ENCODE assay signal across 8 cellular contexts in the genomic region with DNA sequence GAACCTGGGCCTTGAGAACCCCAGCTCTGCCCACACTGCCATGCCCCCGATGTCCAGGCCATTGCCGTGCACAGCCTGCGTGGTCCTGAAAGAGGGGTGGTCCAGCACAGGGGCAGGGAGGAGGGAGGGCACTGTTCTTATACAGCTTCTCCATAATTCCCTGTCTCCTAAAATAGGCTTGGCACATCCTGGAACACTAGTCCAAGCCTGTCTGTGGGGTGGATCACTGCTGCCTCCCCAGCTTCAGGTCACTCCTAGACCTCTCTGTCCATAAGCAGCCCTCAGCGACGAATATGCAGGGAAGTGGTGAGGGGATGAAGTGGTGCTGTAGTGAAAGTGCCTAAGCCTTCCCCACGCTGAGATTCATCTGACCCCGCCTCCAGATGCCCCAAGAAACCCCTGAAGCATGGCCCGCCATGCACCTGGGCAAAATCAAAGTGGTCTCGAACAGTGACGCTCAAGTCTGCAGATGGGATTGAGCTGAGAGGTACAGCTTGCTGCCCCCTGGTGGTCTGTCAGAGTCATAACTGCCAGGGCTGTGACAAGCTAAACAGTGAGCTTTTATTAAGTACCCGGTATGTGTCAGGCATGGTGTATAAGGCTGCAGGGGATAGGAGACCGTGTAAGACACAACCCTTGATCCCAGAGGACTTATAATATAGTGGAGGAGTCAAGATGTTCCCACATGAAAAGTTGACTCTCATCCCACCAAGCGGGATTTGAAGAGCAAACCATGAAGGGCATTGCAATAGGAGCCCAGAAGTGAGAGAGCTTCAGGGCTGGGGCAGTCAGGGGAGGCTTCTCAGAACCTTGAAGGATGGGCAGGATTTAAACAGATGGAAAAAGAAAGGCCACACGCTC.
DNase-seq lines count a peak whose midpoint lies in the region; ATAC-seq and TF ChIP-seq lines count a peak whose summit lies in the region.

No MANE protein-coding gene starts in this region.

- no peaks in the 10 kb centered on the region; the same call in 1 of the 2 replicates for H4K20me1 ChIP-seq in PC-9 (ENCODE audit: insufficient read depth)

- intact Hi-C loops in PC-9 (cut with micrococcal nuclease; ENCODE audit: unreplicated experiment): loop anchor here (1.0 to 10.0 kb wide), 3 partner anchors 103 to 1275 kb away; partner anchors contain the start of gene AXDND1
- intact Hi-C loops in testis (cut with DNase I; ENCODE audit: low total_unique reads): no loop called here

- H3K9me3 ChIP-seq in PC-9 (ENCODE audit: insufficient read depth, low read depth): no peaks in the 10 kb centered on the region
- H3K9me3 ChIP-seq in neutrophil: no peaks in the 10 kb centered on the region
- no peaks in the 10 kb centered on the region for H3K9me3 ChIP-seq in testis

- H3K27me3 ChIP-seq in PC-9 (ENCODE audit: insufficient read depth, low read depth) (peaks cover 46% of the 10 kb centered on the region), neutrophil (no peaks in the 10 kb centered on the region), testis (no peaks in the 10 kb centered on the region)

- no peak overlapping the region for H2AFZ ChIP-seq in PC-9

- no peak overlapping the region for H3K4me3 ChIP-seq in PC-9
- H3K4me3 ChIP-seq in fibroblast of pulmonary artery (replicated peaks; ENCODE audit: low read depth, low read length): no peak overlapping the region
- no peak overlapping the region for H3K4me3 ChIP-seq in neutrophil (ENCODE audit: low read depth in 1 of 2, low read length in 1 of 2)
- no peak overlapping the region for H3K4me3 ChIP-seq in testis

- BruUV-seq in PC-9 (replicated peaks; lab: Mats Ljungman, UMichigan): no TSS peak

- H3K9me2 ChIP-seq in PC-9 (ENCODE audit: insufficient read depth): no peaks in the 10 kb centered on the region

- no peaks in the 10 kb centered on the region for H3F3A ChIP-seq in PC-9 (ENCODE audit: insufficient read depth, low read depth)

- no peaks in the 10 kb centered on the region for H3K4me1 ChIP-seq in PC-9 (replicated peaks; ENCODE audit: insufficient read depth)
- peaks cover 6 to 9% of the 10 kb centered on the region in 2 experiments for H3K4me1 ChIP-seq in neutrophil (ENCODE audit: control insufficient read depth in 1 of 2, insufficient read depth in 1 of 2, low read depth in 1 of 2, low read length in 1 of 2)
- peaks cover 17% of the 10 kb centered on the region for H3K4me1 ChIP-seq in testis

- H3K9me3 Mint-ChIP-seq in activated T-cell treated with anti-CD3 and anti-CD28 coated beads, Interleukin-2, amount 50 U/mL, for 4 hours: no peaks in the 10 kb centered on the region

- H3K4me3 Mint-ChIP-seq in activated T-cell treated with anti-CD3 and anti-CD28 coated beads, Interleukin-2, amount 50 U/mL, for 4 hours: no peak overlapping the region

- ATAC-seq in GM21529 (IDR thresholded peaks at IDR 0.05; ENCODE audit: unreplicated experiment): peak; percentile 73
- peak; percentile 63 to 73 for ATAC-seq in activated T-cell treated with anti-CD3 and anti-CD28 coated beads, Interleukin-2, amount 50 U/mL, for 4 hours

- H3K4me2 ChIP-seq in PC-9: no peak overlapping the region

- TF ChIP-seq CTCF in PC-9 (conservative IDR thresholded peaks at IDR 0.05) (peak; percentile 93), fibroblast of pulmonary artery (IDR thresholded peaks at IDR 0.05; ENCODE audit: low read length, missing control alignments) (peak; percentile 96), neutrophil (IDR thresholded peaks at IDR 0.05) (peak; percentile 86), testis (IDR thresholded peaks at IDR 0.05) (peak; percentile 83 to 96 (median 92))

- H3K4me1 Mint-ChIP-seq in activated T-cell treated with anti-CD3 and anti-CD28 coated beads, Interleukin-2, amount 50 U/mL, for 4 hours (ENCODE audit: low read depth): peaks cover 6% of the 10 kb centered on the region

- no peaks in the 10 kb centered on the region for H3K36me3 Mint-ChIP-seq in activated T-cell treated with anti-CD3 and anti-CD28 coated beads, Interleukin-2, amount 50 U/mL, for 4 hours (ENCODE audit: insufficient read depth)

- POLR2A ChIA-PET in PC-9 (lab: Charles Lee; ENCODE audit: unreplicated experiment): interaction anchor here (0.5 to 0.6 kb wide), 3 partner anchors 19 to 1201 kb away, joined by 3 to 5 read pairs (median 4); no protein-coding TSS in a partner anchor

- no peaks in the 10 kb centered on the region for H3K79me2 ChIP-seq in PC-9 (ENCODE audit: low read depth)

- H3K36me3 ChIP-seq in PC-9 (ENCODE audit: low read depth) (no peaks in the 10 kb centered on the region), neutrophil (no peaks in the 10 kb centered on the region), testis (ENCODE audit: low read depth, missing control alignments) (no peaks in the 10 kb centered on the region)

- H3K27ac ChIP-seq in PC-9: no peak overlapping the region
- no peak overlapping the region for H3K27ac ChIP-seq in neutrophil
- no peak overlapping the region for H3K27ac ChIP-seq in testis

- DNase-seq in DMS 273 treated with DMSO at 0.1 percent for 48 hours (lab: John Stamatoyannopoulos, UW) (peak; percentile 49), Kasumi-1 (lab: John Stamatoyannopoulos, UW) (peak; percentile 72 to 87), PC-9 (peak; percentile 46 to 53), fibroblast of pulmonary artery (ENCODE audit: low read depth) (peak; percentile 88), testis (peak; percentile 76)
- DNase-seq in activated T-cell treated with anti-CD3 and anti-CD28 coated beads, Interleukin-2, amount 50 U/mL, for 4 hours: peak; percentile 62

- CTCF ChIA-PET in PC-9 (lab: Charles Lee): interaction anchor here (0.5 to 2.5 kb wide), 8 partner anchors 77 to 1621 kb away, joined by 3 to 23 read pairs (median 5); no protein-coding TSS in a partner anchor

- H3K27me3 Mint-ChIP-seq in activated T-cell treated with anti-CD3 and anti-CD28 coated beads, Interleukin-2, amount 50 U/mL, for 4 hours (ENCODE audit: low read depth): peaks cover 5% of the 10 kb centered on the region

- WGBS in testis, 2 donors: 49 to 61% methylated on average over 10 to 14 of the region's 14 CpGs

- TF ChIP-seq POLR2A in testis (IDR thresholded peaks at IDR 0.05): no peak
